In the genomic region with DNA sequence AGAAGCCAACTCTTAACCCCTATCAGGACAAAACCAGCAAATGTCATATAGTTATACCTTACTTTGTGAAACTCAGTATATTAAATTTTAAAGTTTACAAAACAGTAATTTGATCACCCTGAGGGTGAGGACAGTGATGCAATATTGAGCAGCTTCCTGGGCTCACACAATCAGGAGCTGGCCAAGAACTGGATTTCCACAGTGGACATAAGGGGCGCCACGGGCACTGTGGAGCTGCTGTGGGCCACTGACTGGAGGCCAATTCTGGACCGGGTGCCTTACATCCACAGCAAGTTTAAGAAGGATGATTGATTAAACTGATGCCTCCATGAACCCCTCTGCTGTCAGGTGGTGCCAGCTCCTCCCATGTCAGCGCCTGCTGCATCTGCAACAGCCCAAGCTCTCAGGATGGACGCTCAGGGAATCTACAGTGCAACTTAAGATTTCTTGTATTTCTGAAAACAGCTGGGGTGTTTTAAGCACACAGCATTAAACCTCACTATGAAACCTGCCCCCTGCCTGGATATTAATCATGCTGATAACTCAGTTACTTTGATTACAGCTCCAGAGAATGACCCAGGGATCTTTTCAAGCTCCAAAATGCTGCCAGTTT, we compare ENCODE assay signal across 17 cellular contexts. TPM values are rescaled to one million over a fixed set of nuclear protein-coding genes. Genes with fewer than 3 reads are reported as not detected.
DNase-seq lines count a peak whose midpoint lies in the region; ATAC-seq, FAIRE-seq and TF ChIP-seq lines count a peak whose summit lies in the region.
"Had no signal": no experiment of that assay in that cellular context is flagged by ENCODE, and none has a peak within 500 bp of the region (broad histone marks: within the 10 kb centered on the region; RNA-seq: fewer than 3 reads in every experiment).

No MANE protein-coding gene starts in this region.

- WGBS in aorta, 2 donors: 75 to 80% methylated on average over 5 of the region's 5 CpGs

- H3K4me1 ChIP-seq in left ventricle myocardium inferior (peaks cover 29% of the 10 kb centered on the region), astrocyte (ENCODE audit: insufficient read depth, low read length) (peaks cover 9% of the 10 kb centered on the region), aorta (ENCODE audit: control insufficient read depth in 1 of 2, insufficient read depth in 2 of 2, low read length in 2 of 2) (no peaks in the 10 kb centered on the region)
- H3K4me1 ChIP-seq: uterus had no signal

- H3K27me3 Mint-ChIP-seq in astrocyte (ENCODE audit: low read depth, unreplicated experiment): no peaks in the 10 kb centered on the region
- H3K27me3 Mint-ChIP-seq: activated naive CD4-positive, alpha-beta T cell treated with anti-CD3 and anti-CD28 coated beads, Interleukin-2, amount 10 ng/mL, durations not matched to agents 7 days and 5 days had no signal

- intact Hi-C loops in left ventricle myocardium superior (cut with micrococcal nuclease) (no loop called here), left ventricle myocardium inferior (cut with micrococcal nuclease) (no loop called here), aorta (cut with DNase I) (no loop called here)

- H3K36me3 ChIP-seq in left ventricle myocardium inferior (no peaks in the 10 kb centered on the region), astrocyte (ENCODE audit: insufficient read depth, low read length) (peaks cover 17% of the 10 kb centered on the region), aorta (ENCODE audit: control insufficient read depth in 1 of 2, insufficient read depth in 2 of 2, low read length in 1 of 2) (no peaks in the 10 kb centered on the region)
- H3K36me3 ChIP-seq: neural progenitor cell, uterus had no signal

- peak overlapping the region; percentile 26 for H3K27ac Mint-ChIP-seq in astrocyte (ENCODE audit: unreplicated experiment)
- H3K27ac Mint-ChIP-seq: activated naive CD4-positive, alpha-beta T cell treated with anti-CD3 and anti-CD28 coated beads, Interleukin-2, amount 10 ng/mL, durations not matched to agents 7 days and 5 days; neural progenitor cell had no signal

- ATAC-seq in left ventricle myocardium superior (peak; percentile 68), aorta (ENCODE audit: low FRiP score) (peak; percentile 60), HG02973 (IDR thresholded peaks at IDR 0.05; ENCODE audit: unreplicated experiment) (no peak), GM18505 (IDR thresholded peaks at IDR 0.05; ENCODE audit: unreplicated experiment) (no peak)
- ATAC-seq: stimulated activated naive CD8-positive, alpha-beta T cell treated with anti-CD3 and anti-CD28 coated beads, Interleukin-15, Interleukin-2, amounts not matched to agents 100 U/mL and 50 U/mL, for 24 hours had no signal

- H3K27ac ChIP-seq in left ventricle myocardium inferior (replicated peaks): no peak overlapping the region
- H3K27ac ChIP-seq in astrocyte (ENCODE audit: low read depth, low read length): no peak overlapping the region
- no peak overlapping the region for H3K27ac ChIP-seq in aorta (ENCODE audit: low read depth in 1 of 2, low read length in 2 of 2)
- H3K27ac ChIP-seq: neural progenitor cell, uterus had no signal

- H3K4me3 ChIP-seq in left ventricle myocardium inferior (no peak overlapping the region), astrocyte (ENCODE audit: insufficient read depth, low read depth, low read length) (peak overlapping the region; percentile 13), aorta (ENCODE audit: low read length in 2 of 2) (no peak overlapping the region)
- H3K4me3 ChIP-seq: lung, neural progenitor cell, uterus had no signal

- peak overlapping the region; percentile 62 for H3K4me2 ChIP-seq in astrocyte (ENCODE audit: low read length)
- H3K4me2 ChIP-seq: neural progenitor cell had no signal

- peak overlapping the region; percentile 29 for H3K4me3 Mint-ChIP-seq in astrocyte (ENCODE audit: unreplicated experiment)
- H3K4me3 Mint-ChIP-seq: activated naive CD4-positive, alpha-beta T cell treated with anti-CD3 and anti-CD28 coated beads, Interleukin-2, amount 10 ng/mL, durations not matched to agents 7 days and 5 days; neural progenitor cell had no signal

- TF ChIP-seq CTCF in left ventricle myocardium inferior (IDR thresholded peaks at IDR 0.05; ENCODE audit: borderline replicate concordance) (no peak), astrocyte (IDR thresholded peaks at IDR 0.05; ENCODE audit: insufficient read depth, low read depth, low read length) (no peak)

- DNase-seq in left ventricle myocardium superior: no peak
- no peak for DNase-seq in left ventricle myocardium inferior
- DNase-seq in astrocyte (ENCODE audit: low read depth): no peak
- DNase-seq in iris pigment epithelial cell (ENCODE audit: low read depth): peak; percentile 79
- DNase-seq in aorta: no peak
- no peak for DNase-seq in hippocampal formation (lab: John Stamatoyannopoulos, UW)
- DNase-seq: ACHN; activated naive CD4-positive, alpha-beta T cell treated with anti-CD3 and anti-CD28 coated beads, Interleukin-2, amount 10 ng/mL, durations not matched to agents 7 days and 5 days; NCI-H1105 treated with DMSO at 0.1 percent for 48 hours; NCI-H2227 treated with DMSO at 0.1 percent for 48 hours; small intestine; stimulated activated naive CD8-positive, alpha-beta T cell treated with anti-CD3 and anti-CD28 coated beads, Interleukin-15, Interleukin-2, amounts not matched to agents 100 U/mL and 50 U/mL, for 24 hours; uterus had no signal

- H3K4me1 Mint-ChIP-seq in astrocyte (ENCODE audit: low read depth, unreplicated experiment): peaks cover 24% of the 10 kb centered on the region

- peak overlapping the region; percentile 5 for H3K9ac ChIP-seq in astrocyte (ENCODE audit: low read length)
- H3K9ac ChIP-seq: neural progenitor cell had no signal

- no peaks in the 10 kb centered on the region for H3K9me3 Mint-ChIP-seq in astrocyte (ENCODE audit: unreplicated experiment)
- H3K9me3 Mint-ChIP-seq: activated naive CD4-positive, alpha-beta T cell treated with anti-CD3 and anti-CD28 coated beads, Interleukin-2, amount 10 ng/mL, durations not matched to agents 7 days and 5 days had no signal

- H3K27me3 ChIP-seq in left ventricle myocardium inferior (ENCODE audit: low read depth) (no peaks in the 10 kb centered on the region), astrocyte (ENCODE audit: insufficient read depth, low read length) (no peaks in the 10 kb centered on the region), aorta (ENCODE audit: control insufficient read depth in 1 of 2, insufficient read depth in 2 of 2, low read length in 1 of 2) (no peaks in the 10 kb centered on the region)
- H3K27me3 ChIP-seq: neural progenitor cell, uterus had no signal

- H3K9me3 ChIP-seq in left ventricle myocardium inferior (replicated peaks) (no peaks in the 10 kb centered on the region), astrocyte (ENCODE audit: insufficient read depth, low read depth, low read length) (no peaks in the 10 kb centered on the region), aorta (ENCODE audit: control insufficient read depth, low read length) (no peaks in the 10 kb centered on the region)
- H3K9me3 ChIP-seq: uterus had no signal

- H4K20me1 ChIP-seq in astrocyte (ENCODE audit: insufficient read depth, low read length): peaks cover 63% of the 10 kb centered on the region

- peaks cover 86% of the 10 kb centered on the region for H3K79me2 ChIP-seq in astrocyte (ENCODE audit: insufficient read depth, low read length)

- FAIRE-seq in astrocyte (lab: Jason Lieb, UNC): no peak
- FAIRE-seq: small intestine had no signal

- TF ChIP-seq POLR2A in GM18505 (IDR thresholded peaks at IDR 0.05; ENCODE audit: borderline replicate concordance, extremely low read depth, insufficient read depth, insufficient read length): no peak

- H3K36me3 Mint-ChIP-seq in astrocyte (ENCODE audit: low read depth, unreplicated experiment): peaks cover 16% of the 10 kb centered on the region

- no peak overlapping the region for H2AFZ ChIP-seq in astrocyte (ENCODE audit: low read depth, low read length)
- H2AFZ ChIP-seq: neural progenitor cell had no signal

RNA-seq across cellular contexts. Expression of a gene that starts 55.9 kb away (rescaled TPM):
- total RNA-seq in left ventricle myocardium superior: 8.7 TPM
- total RNA-seq in left ventricle myocardium inferior: 9.6 TPM
- total RNA-seq in astrocyte: 14.5 and 16.8 TPM in 2 replicates
- total RNA-seq in aorta: 10 to 100 TPM; 13.9 to 18.5 TPM
- polyA plus RNA-seq in aorta: 10 to 100 TPM in 1 of 2 donors, 1 to 10 TPM in 1; 7.3 to 23.4 TPM

Comparison
In these comparisons a context has a peak if more than half of its experiments do, and no peak if none do; other contexts are left out.
1. ATAC-seq: peak in left ventricle myocardium superior (single experiment) and aorta (single experiment); none in HG02973 (single experiment) and GM18505 (single experiment).